11 cellular contexts compared by ENCODE assay signal in the genomic region with DNA sequence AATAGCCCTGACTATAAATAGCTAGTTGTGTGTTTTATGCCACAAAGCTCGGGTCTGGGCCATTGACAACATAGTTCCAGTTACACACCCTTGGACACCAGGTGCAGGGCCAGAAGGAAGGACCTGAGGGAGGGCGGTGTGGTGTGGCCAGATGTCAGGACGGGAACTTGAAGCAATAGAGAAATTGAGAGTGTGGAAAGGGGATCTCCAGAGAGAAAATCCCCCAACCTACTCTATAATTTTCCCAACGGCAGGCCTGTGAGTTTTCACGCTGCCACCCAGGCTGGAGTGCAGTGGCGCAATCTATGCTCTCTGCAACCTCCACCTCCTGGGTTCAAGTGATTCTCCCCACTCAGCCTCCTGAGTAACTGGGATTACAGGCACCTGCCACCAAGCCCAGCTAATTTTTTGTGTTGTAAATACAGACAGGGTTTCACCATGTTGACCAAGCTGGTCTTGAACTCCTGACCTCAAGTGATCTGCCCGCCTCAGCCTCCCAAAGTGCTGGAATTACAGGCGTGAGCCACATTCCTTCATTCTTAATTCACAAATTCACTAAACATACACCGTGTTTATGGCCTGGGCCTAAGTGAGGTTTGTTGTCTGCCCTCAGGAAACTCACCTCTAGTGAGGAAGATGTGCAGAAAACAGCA.
DNase-seq lines count a peak whose midpoint lies in the region; ATAC-seq, FAIRE-seq and TF ChIP-seq lines count a peak whose summit lies in the region.
"Had no signal": no experiment of that assay in that cellular context is flagged by ENCODE, and none has a peak within 500 bp of the region (broad histone marks: within the 10 kb centered on the region; RNA-seq: fewer than 3 reads in every experiment).

No MANE protein-coding gene starts in this region.

- no peak for FAIRE-seq in H54 (lab: Jason Lieb, UNC)
- FAIRE-seq: RCC 7860 had no signal

- ATAC-seq in GM18502 (IDR thresholded peaks at IDR 0.05; ENCODE audit: poor library complexity, unreplicated experiment) (peak; percentile 68), GM21717 (IDR thresholded peaks at IDR 0.05; ENCODE audit: unreplicated experiment) (peak; percentile 51)

- no peak overlapping the region for H3K4me3 ChIP-seq in neutrophil (ENCODE audit: low read depth in 1 of 2, low read length in 1 of 2)

- H3K9me3 ChIP-seq in neutrophil = no peaks in the 10 kb centered on the region

- H3K36me3 ChIP-seq in neutrophil = no peaks in the 10 kb centered on the region

- no peaks in the 10 kb centered on the region for H3K27me3 ChIP-seq in neutrophil

- DNase-seq in NCI-H524 (lab: John Stamatoyannopoulos, UW) (peak; percentile 85 to 92), GDM1 (lab: John Stamatoyannopoulos, UW) (no peak), H54 (ENCODE audit: insufficient read length, low spot score) (no peak)
- DNase-seq in activated naive CD4-positive, alpha-beta T cell (lab: John Stamatoyannopoulos, UW) = no peak
- no peak for DNase-seq in effector CD4-positive, alpha-beta T cell
- DNase-seq: dermis blood vessel endothelial cell, NCI-H1417 had no signal

- TF ChIP-seq CTCF in neutrophil (IDR thresholded peaks at IDR 0.05) = no peak

- H3K27ac ChIP-seq in neutrophil = peak overlapping the region; percentile 63

- peaks cover 46 to 55% of the 10 kb centered on the region in 2 experiments for H3K4me1 ChIP-seq in neutrophil (ENCODE audit: control insufficient read depth in 1 of 2, insufficient read depth in 1 of 2, low read depth in 1 of 2, low read length in 1 of 2)

- no peak for TF ChIP-seq POLR2A in H54 (IDR thresholded peaks at IDR 0.05; ENCODE audit: low read depth, low read length)

Comparison
In these comparisons a context has a peak if more than half of its experiments do, and no peak if none do; other contexts are left out.
1. DNase-seq: peak in NCI-H524 (2 of 2); none in activated naive CD4-positive, alpha-beta T cell (0 of 4), GDM1 (single experiment), effector CD4-positive, alpha-beta T cell (single experiment) and H54 (single experiment).